ENCODE assay signal across 2 cellular contexts in genomic region chr7:32910195-32910594, GRCh38.
TF ChIP-seq lines count a peak whose summit lies in the region.

No MANE protein-coding gene starts in this region.

TF ChIP-seq in HepG2, 621 proteins besides CTCF, POLR2A, EP300 and RAD21:
- TF ChIP-seq U2AF1 (optimal IDR thresholded peaks at IDR 0.05; ENCODE audit: low read depth, low read length), result no peak
- no peak for TF ChIP-seq ZNF530 (CRISPR knock-in tag; IDR thresholded peaks at IDR 0.05; ENCODE audit: low read depth)
- no peak for TF ChIP-seq SRF (IDR thresholded peaks at IDR 0.05; ENCODE audit: low read depth, low read length)
- no peak for TF ChIP-seq SOX5 (CRISPR knock-in tag; IDR thresholded peaks at IDR 0.05; ENCODE audit: borderline replicate concordance)
- no peak for TF ChIP-seq E2F5 (CRISPR knock-in tag; conservative IDR thresholded peaks at IDR 0.05)
- TF ChIP-seq NFYC (CRISPR knock-in tag; IDR thresholded peaks at IDR 0.05), result no peak
- no peak for TF ChIP-seq NFIC (IDR thresholded peaks at IDR 0.05; ENCODE audit: low read length)
- TF ChIP-seq POLR2G (IDR thresholded peaks at IDR 0.05; ENCODE audit: low read depth, low read length), result no peak
- TF ChIP-seq HNRNPH1 (optimal IDR thresholded peaks at IDR 0.05; ENCODE audit: low read depth, low read length), result no peak
- no peak for TF ChIP-seq MTERF4 (CRISPR knock-in tag; IDR thresholded peaks at IDR 0.05)
- no peak for TF ChIP-seq ZNF160 (CRISPR knock-in tag; IDR thresholded peaks at IDR 0.05)
- TF ChIP-seq GFI1 (CRISPR knock-in tag; IDR thresholded peaks at IDR 0.05; ENCODE audit: borderline replicate concordance), result no peak
- no peak for TF ChIP-seq CENPX (CRISPR knock-in tag; IDR thresholded peaks at IDR 0.05)
- TF ChIP-seq ZNF564 (CRISPR knock-in tag; IDR thresholded peaks at IDR 0.05), result no peak
- no peak for TF ChIP-seq SMAD1 (CRISPR knock-in tag; IDR thresholded peaks at IDR 0.05; ENCODE audit: borderline replicate concordance, low read depth)

TF ChIP-seq in K562, 482 proteins besides CTCF, POLR2A, EP300 and RAD21:
- no peak for TF ChIP-seq SUPT5H (IDR thresholded peaks at IDR 0.05)
- TF ChIP-seq SETDB1 (IDR thresholded peaks at IDR 0.05; ENCODE audit: low read length), result no peak
- TF ChIP-seq POLR2G (IDR thresholded peaks at IDR 0.05; ENCODE audit: low read depth, low read length), result no peak
- TF ChIP-seq USF1 (CRISPR knock-in tag; IDR thresholded peaks at IDR 0.05), result no peak
- no peak for TF ChIP-seq RUNX1 (IDR thresholded peaks at IDR 0.05; ENCODE audit: low read depth)
- TF ChIP-seq SP1 (CRISPR knock-in tag; IDR thresholded peaks at IDR 0.05), result 0 out of 2 replicates have a peak, but pooled peaks have one; percentile 20
- no peak for TF ChIP-seq ZNF644 (tag; IDR thresholded peaks at IDR 0.05; ENCODE audit: low read depth)
